In the genomic region with DNA sequence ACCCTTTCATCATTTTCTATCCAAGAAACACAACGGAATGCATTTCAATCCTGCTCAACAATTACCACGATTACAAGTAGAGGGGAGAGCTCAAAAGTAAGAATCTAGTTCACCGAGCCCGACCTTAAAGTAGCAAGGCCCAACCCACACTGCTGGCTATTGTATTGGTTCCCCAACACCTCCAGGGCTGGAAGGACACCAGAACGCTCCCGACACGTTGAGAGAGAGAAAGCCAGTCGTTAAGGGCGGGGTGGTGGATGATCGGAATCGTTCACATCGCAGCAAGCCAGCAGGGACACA, we compare ENCODE assay signal across 8 cellular contexts. TPM values are rescaled to one million over a fixed set of nuclear protein-coding genes. Genes with fewer than 3 reads are reported as not detected.
DNase-seq lines count a peak whose midpoint lies in the region; ATAC-seq, FAIRE-seq and TF ChIP-seq lines count a peak whose summit lies in the region.

No MANE protein-coding gene starts in this region.

- no peak for FAIRE-seq in H54 (lab: Jason Lieb, UNC)
- FAIRE-seq in GM19239 (lab: Jason Lieb, UNC), result no peak

- TF ChIP-seq CTCF in RWPE2 (IDR thresholded peaks at IDR 0.05; ENCODE audit: poor library complexity, severe bottlenecking) (no peak), fibroblast of villous mesenchyme (IDR thresholded peaks at IDR 0.05; ENCODE audit: insufficient read depth, low read depth, low read length) (no peak), GM10248 (IDR thresholded peaks at IDR 0.05; ENCODE audit: control extremely low read depth, extremely low read depth, low read depth, missing control alignments) (no peak)

- peak overlapping the region; percentile 48 for H3K27ac ChIP-seq in RWPE2 (ENCODE audit: poor library complexity, severe bottlenecking)

- POLR2A ChIA-PET in GM10248 (lab: Yijun Ruan, JAX), result no interaction called here

- ATAC-seq in RWPE2 (ENCODE audit: low read depth), result peak; percentile 50

- TF ChIP-seq POLR2A in H54 (IDR thresholded peaks at IDR 0.05; ENCODE audit: low read depth, low read length), result no peak

- CTCF ChIA-PET in GM10248 (lab: Yijun Ruan, JAX), result interaction anchor here (1.1 kb wide), 1 partner anchor 19 kb away, joined by 4 read pairs; no protein-coding TSS in a partner anchor

- no peaks in the 10 kb centered on the region for H3K27me3 ChIP-seq in RWPE2 (ENCODE audit: insufficient read depth, poor library complexity, severe bottlenecking)

- H3K4me3 ChIP-seq in RWPE2 (ENCODE audit: severe bottlenecking) (peak overlapping the region; percentile 99), fibroblast of villous mesenchyme (ENCODE audit: low read depth, low read length) (peak overlapping the region; percentile 88), skeletal muscle cell (ENCODE audit: low read depth, low read length) (peak overlapping the region; percentile 67)

- H3K36me3 ChIP-seq in RWPE2 (ENCODE audit: low read depth), result peaks cover 16% of the 10 kb centered on the region; the same call in 1 of the 2 replicates

- peak; percentile 65 for DNase-seq in NCI-H2171 treated with DMSO at 0.1 percent for 48 hours (lab: John Stamatoyannopoulos, UW)
- no peak for DNase-seq in NCI-H2171 (lab: John Stamatoyannopoulos, UW)
- no peak for DNase-seq in RWPE2 (ENCODE audit: low spot score)
- DNase-seq in fibroblast of villous mesenchyme (ENCODE audit: low read depth), result peak; percentile 17
- no peak for DNase-seq in skeletal muscle cell (ENCODE audit: low read depth)
- no peak for DNase-seq in GM10248 (ENCODE audit: extremely low spot score)
- DNase-seq in H54 (ENCODE audit: insufficient read length, low spot score), result no peak
- DNase-seq in GM19239 (ENCODE audit: insufficient read length, low spot score), result no peak

- H3K4me1 ChIP-seq in RWPE2 (ENCODE audit: insufficient read depth, poor library complexity, severe bottlenecking), result peaks cover 15% of the 10 kb centered on the region

- no peaks in the 10 kb centered on the region for H3K9me3 ChIP-seq in RWPE2 (ENCODE audit: severe bottlenecking)

RNA-seq across cellular contexts. Expression of gene CKAP5, which starts 0.7 kb away (rescaled TPM):
- total RNA-seq in fibroblast of villous mesenchyme, result 70.5 and 99.3 TPM in 2 replicates

Comparison
In these comparisons a context has a peak if more than half of its experiments do, and no peak if none do; other contexts are left out.
1. DNase-seq: peak in NCI-H2171 treated with DMSO at 0.1 percent for 48 hours (single experiment) and fibroblast of villous mesenchyme (single experiment); none in NCI-H2171 (single experiment), RWPE2 (single experiment), skeletal muscle cell (single experiment), GM10248 (single experiment), H54 (single experiment) and GM19239 (single experiment).
2. Peak in every context shown above with its lines, with median percentiles within 50 percentile points of each other: H3K4me3 ChIP-seq.